27 cellular contexts compared by ENCODE assay signal in genomic region chr20:58106143-58106750, GRCh38.
"Had no signal": no experiment of that assay in that cellular context is flagged by ENCODE, and none has a peak within 500 bp of the region (broad histone marks: within the 10 kb centered on the region; RNA-seq: fewer than 3 reads in every experiment).

No MANE protein-coding gene starts in this region.

- H3K4me3 Mint-ChIP-seq: activated CD4-positive, alpha-beta T cell treated with anti-CD3 and anti-CD28 coated beads, Interleukin-2, amount 10 ng/mL, durations not matched to agents 24 days and 14 days; activated naive CD4-positive, alpha-beta T cell treated with anti-CD3 and anti-CD28 coated beads, Interleukin-2, amount 50 U/mL, for 24 hours; activated T-helper 1 cell treated with anti-CD3 and anti-CD28 coated beads, Interleukin-12 subunit alpha, Interleukin-12 subunit beta, Interleukin-2, Interleukin-4 antibody, amounts not matched to agents 30 ng/mL and 10 ng/mL and 1 ng/mL, durations not matched to agents 14 hours and 24 hours and 36 hours; T-helper 17 cell; WTC11 had no signal

- H3K36me3 Mint-ChIP-seq: activated naive CD4-positive, alpha-beta T cell treated with anti-CD3 and anti-CD28 coated beads, Interleukin-2, amount 50 U/mL, for 24 hours; WTC11 had no signal

- H3K9me3 ChIP-seq: ascending aorta, Peyer's patch had no signal

- H3K9me3 Mint-ChIP-seq: activated CD4-positive, alpha-beta T cell treated with anti-CD3 and anti-CD28 coated beads, Interleukin-2, amount 10 ng/mL, durations not matched to agents 24 days and 14 days; activated naive CD4-positive, alpha-beta T cell treated with anti-CD3 and anti-CD28 coated beads, Interleukin-2, amount 50 U/mL, for 24 hours; activated T-helper 1 cell treated with anti-CD3 and anti-CD28 coated beads, Interleukin-12 subunit alpha, Interleukin-12 subunit beta, Interleukin-2, Interleukin-4 antibody, amounts not matched to agents 30 ng/mL and 10 ng/mL and 1 ng/mL, durations not matched to agents 14 hours and 24 hours and 36 hours had no signal

- H3K27ac ChIP-seq: ascending aorta, brain microvascular endothelial cell, cardiac muscle cell, KMS-11, Peyer's patch had no signal

- H3K4me3 ChIP-seq: ascending aorta, cardiac muscle cell, MG63, Peyer's patch had no signal

- ATAC-seq: T-helper 17 cell, WTC11 had no signal

- H3K27ac Mint-ChIP-seq: activated CD4-positive, alpha-beta T cell treated with anti-CD3 and anti-CD28 coated beads, Interleukin-2, amount 10 ng/mL, durations not matched to agents 24 days and 14 days; activated naive CD4-positive, alpha-beta T cell treated with anti-CD3 and anti-CD28 coated beads, Interleukin-2, amount 50 U/mL, for 24 hours; activated T-helper 1 cell treated with anti-CD3 and anti-CD28 coated beads, Interleukin-12 subunit alpha, Interleukin-12 subunit beta, Interleukin-2, Interleukin-4 antibody, amounts not matched to agents 30 ng/mL and 10 ng/mL and 1 ng/mL, durations not matched to agents 14 hours and 24 hours and 36 hours; T-helper 17 cell; WTC11 had no signal

- H3K27me3 ChIP-seq: ascending aorta, brain microvascular endothelial cell, cardiac muscle cell, MG63, Peyer's patch had no signal

- H3K9ac ChIP-seq: KMS-11 had no signal

- H3K4me1 Mint-ChIP-seq: activated CD4-positive, alpha-beta T cell treated with anti-CD3 and anti-CD28 coated beads, Interleukin-2, amount 10 ng/mL, durations not matched to agents 24 days and 14 days; activated naive CD4-positive, alpha-beta T cell treated with anti-CD3 and anti-CD28 coated beads, Interleukin-2, amount 50 U/mL, for 24 hours; T-helper 17 cell; WTC11 had no signal

- DNase-seq: activated CD4-positive, alpha-beta T cell treated with anti-CD3 and anti-CD28 coated beads, Interleukin-2, amount 10 ng/mL, durations not matched to agents 24 days and 14 days; activated CD4-positive, alpha-beta T cell treated with anti-CD3 and anti-CD28 coated beads, Interleukin-2, amount 50 U/mL, for 48 hours; activated CD4-positive, CD25-positive, alpha-beta regulatory T cell treated with anti-CD3 and anti-CD28 coated beads, Interleukin-2, amount 50 U/mL, for 72 hours; activated effector memory CD4-positive, alpha-beta T cell treated with Interleukin-2 at 50 U/mL for 16 hours; activated naive CD4-positive, alpha-beta T cell; activated T-cell treated with anti-CD3 and anti-CD28 coated beads, Interleukin-2, amount 50 U/mL, for 1 hour; brain microvascular endothelial cell; cerebellar nuclear complex; MG63; MV-4-11; NCI-H1092 treated with DMSO at 0.1 percent for 48 hours; NCI-H1417 treated with DMSO at 0.1 percent for 48 hours; NCI-H1694; NCI-H2029 treated with DMSO at 0.1 percent for 48 hours; NCI-H510A treated with DMSO at 0.1 percent for 48 hours; NCI-H69; NK-92 treated with Interleukin-12 subunit alpha and Interleukin-12 subunit beta, amount 100 ng/mL, for 24 hours; Peyer's patch; SIG-M5; T-helper 17 cell; T-helper 9 cell had no signal

- H3K4me2 ChIP-seq: KMS-11 had no signal

- H3K4me1 ChIP-seq: Peyer's patch had no signal

- H3K36me3 ChIP-seq: ascending aorta, brain microvascular endothelial cell, cardiac muscle cell, MG63, Peyer's patch had no signal
